10 cellular contexts compared by ENCODE assay signal in the genomic region with DNA sequence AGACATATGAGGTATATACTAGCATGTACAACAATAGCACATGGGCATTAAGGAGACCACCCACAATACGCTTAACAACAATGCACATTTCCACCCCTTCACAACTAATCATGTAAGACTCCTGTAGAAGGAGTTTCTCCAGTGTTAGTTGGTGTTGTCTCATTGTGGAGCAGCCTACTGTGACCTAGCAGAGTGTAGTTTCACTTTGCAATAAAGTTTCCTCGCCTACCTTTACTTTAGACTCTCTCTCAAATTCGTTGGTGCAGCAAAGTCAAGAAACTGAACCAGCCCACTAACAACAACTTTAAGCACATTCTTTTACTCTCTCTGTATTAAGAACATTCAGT.
DNase-seq lines count a peak whose midpoint lies in the region; ATAC-seq and TF ChIP-seq lines count a peak whose summit lies in the region.
"Had no signal": no experiment of that assay in that cellular context is flagged by ENCODE, and none has a peak within 500 bp of the region (broad histone marks: within the 10 kb centered on the region; RNA-seq: fewer than 3 reads in every experiment).

No MANE protein-coding gene starts in this region.

- DNase-seq in mammary epithelial cell (no peak), breast epithelium (ENCODE audit: low spot score in 2 of 2) (no peak), prostate gland (ENCODE audit: low spot score) (no peak), GM23248 (no peak), 8988T (no peak)
- DNase-seq: DMS153, dorsolateral prefrontal cortex had no signal

- H3K27me3 ChIP-seq in mammary epithelial cell (ENCODE audit: insufficient read depth, low read length) (no peaks in the 10 kb centered on the region), breast epithelium (no peaks in the 10 kb centered on the region), prostate gland (replicated peaks; ENCODE audit: insufficient read depth) (no peaks in the 10 kb centered on the region), GM23248 (replicated peaks; ENCODE audit: insufficient read depth) (no peaks in the 10 kb centered on the region; the same call in 1 of the 2 replicates)

- BruUV-seq in mammary epithelial cell (replicated peaks; lab: Mats Ljungman, UMichigan): no TSS peak

- peaks cover 25% of the 10 kb centered on the region for H3K4me1 ChIP-seq in mammary epithelial cell (ENCODE audit: insufficient read depth, low read length)
- H3K4me1 ChIP-seq in breast epithelium: no peaks in the 10 kb centered on the region
- no peaks in the 10 kb centered on the region for H3K4me1 ChIP-seq in prostate gland (replicated peaks)
- no peaks in the 10 kb centered on the region for H3K4me1 ChIP-seq in GM23248 (ENCODE audit: insufficient read depth)

- H3K9me3 Mint-ChIP-seq in stimulated activated memory B cell treated with anti-CD40 and anti-IgM and Interleukin-4, amounts not matched to agents 10 μg/mL and 1 μg/mL and 100 μg/mL, for 72 hours: peaks cover 6% of the 10 kb centered on the region

- H3K36me3 ChIP-seq in mammary epithelial cell (ENCODE audit: insufficient read depth, low read length): no peaks in the 10 kb centered on the region
- H3K36me3 ChIP-seq in breast epithelium: no peaks in the 10 kb centered on the region
- H3K36me3 ChIP-seq in KOPT-K1 (ENCODE audit: insufficient read depth, low read length): no peaks in the 10 kb centered on the region
- H3K36me3 ChIP-seq in prostate gland: no peaks in the 10 kb centered on the region
- no peaks in the 10 kb centered on the region for H3K36me3 ChIP-seq in GM23248 (ENCODE audit: low read depth)

- TF ChIP-seq POLR2A in breast epithelium (IDR thresholded peaks at IDR 0.05) (no peak), prostate gland (IDR thresholded peaks at IDR 0.05) (no peak)

- H3K79me2 ChIP-seq in mammary epithelial cell (ENCODE audit: insufficient read depth, low read length): no peaks in the 10 kb centered on the region
- H3K79me2 ChIP-seq in GM23248 (ENCODE audit: insufficient read depth): no peaks in the 10 kb centered on the region

- no peak for TF ChIP-seq CTCF in mammary epithelial cell (conservative IDR thresholded peaks at IDR 0.05 in 1 of 2, IDR thresholded peaks at IDR 0.05 in 1 of 2; ENCODE audit: extremely low read depth in 1 of 2, insufficient read depth in 1 of 2, low read depth in 1 of 2, low read length in 2 of 2)
- no peak for TF ChIP-seq CTCF in breast epithelium (IDR thresholded peaks at IDR 0.05)
- no peak for TF ChIP-seq CTCF in prostate gland (IDR thresholded peaks at IDR 0.05)

- H3K4me3 ChIP-seq in mammary epithelial cell (replicated peaks in 1 of 3; ENCODE audit: insufficient read depth in 1 of 3, low read depth in 2 of 3, low read length in 3 of 3): no peak overlapping the region
- H3K4me3 ChIP-seq in breast epithelium: no peak overlapping the region
- H3K4me3 ChIP-seq in prostate gland: no peak overlapping the region
- H3K4me3 ChIP-seq in GM23248: no peak overlapping the region
- H3K4me3 ChIP-seq: dorsolateral prefrontal cortex had no signal

- H3K27ac Mint-ChIP-seq in stimulated activated memory B cell treated with anti-CD40 and anti-IgM and Interleukin-4, amounts not matched to agents 10 μg/mL and 1 μg/mL and 100 μg/mL, for 72 hours: peak overlapping the region; percentile 50

- ATAC-seq in HG02623 (IDR thresholded peaks at IDR 0.05; ENCODE audit: unreplicated experiment): peak; percentile 43
- peak; percentile 80 for ATAC-seq in stimulated activated memory B cell treated with anti-CD40 and anti-IgM and Interleukin-4, amounts not matched to agents 10 μg/mL and 1 μg/mL and 100 μg/mL, for 72 hours

- dilution Hi-C loops in mammary epithelial cell (cut with HindIII; ENCODE audit: low sequenced_read_pairs): no loop called here

- intact Hi-C loops in mammary epithelial cell (cut with micrococcal nuclease): no loop called here
- intact Hi-C loops in breast epithelium (cut with DNase I; ENCODE audit: low total_unique reads): no loop called here
- intact Hi-C loops in prostate gland (cut with DNase I): no loop called here

- no peaks in the 10 kb centered on the region for H3K9me3 ChIP-seq in mammary epithelial cell (replicated peaks; ENCODE audit: insufficient read depth, low read length)
- no peaks in the 10 kb centered on the region for H3K9me3 ChIP-seq in breast epithelium
- H3K9me3 ChIP-seq in KOPT-K1 (ENCODE audit: insufficient read depth, low read length, poor library complexity, severe bottlenecking): no peaks in the 10 kb centered on the region
- H3K9me3 ChIP-seq in prostate gland: no peaks in the 10 kb centered on the region
- H3K9me3 ChIP-seq in GM23248 (ENCODE audit: low read depth): no peaks in the 10 kb centered on the region

- no peaks in the 10 kb centered on the region for H3K36me3 Mint-ChIP-seq in stimulated activated memory B cell treated with anti-CD40 and anti-IgM and Interleukin-4, amounts not matched to agents 10 μg/mL and 1 μg/mL and 100 μg/mL, for 72 hours

- in situ Hi-C loops in mammary epithelial cell (cut with MboI; ENCODE audit: low sequenced_read_pairs in 2 of 2) (no loop called here), GM23248 (cut with MboI) (no loop called here)

- peaks cover 24% of the 10 kb centered on the region for H3K4me1 Mint-ChIP-seq in stimulated activated memory B cell treated with anti-CD40 and anti-IgM and Interleukin-4, amounts not matched to agents 10 μg/mL and 1 μg/mL and 100 μg/mL, for 72 hours

- peak overlapping the region; percentile 74 for H3K4me2 ChIP-seq in mammary epithelial cell (ENCODE audit: insufficient read depth, low read depth, low read length)
- no peak overlapping the region for H3K4me2 ChIP-seq in GM23248 (ENCODE audit: unreplicated experiment)

- no peaks in the 10 kb centered on the region for H3F3A ChIP-seq in GM23248 (ENCODE audit: insufficient read depth)

- H3K27me3 Mint-ChIP-seq in stimulated activated memory B cell treated with anti-CD40 and anti-IgM and Interleukin-4, amounts not matched to agents 10 μg/mL and 1 μg/mL and 100 μg/mL, for 72 hours: no peaks in the 10 kb centered on the region

- H3K9me2 ChIP-seq in GM23248 (ENCODE audit: insufficient read depth): no peaks in the 10 kb centered on the region

- WGBS in mammary epithelial cell (ENCODE audit: low coverage, missing lambda C conversion rate): 47% methylated on average over 3 of the region's 3 CpGs
- WGBS in prostate gland: 41% methylated on average over 3 of the region's 3 CpGs
- 11 to 12% methylated on average over 3 of the region's 3 CpGs for WGBS in GM23248 (ENCODE audit: low coverage in 1 of 2, low lambda C conversion rate in 2 of 2, missing lambda C conversion rate in 2 of 2), 2 experiments

- H3K27ac ChIP-seq in mammary epithelial cell (ENCODE audit: insufficient read depth, low read depth, low read length): peak overlapping the region; percentile 35
- no peak overlapping the region for H3K27ac ChIP-seq in breast epithelium
- peak overlapping the region; percentile 52 for H3K27ac ChIP-seq in KOPT-K1 (ENCODE audit: low read depth, low read length, poor library complexity, severe bottlenecking)
- H3K27ac ChIP-seq in prostate gland: no peak overlapping the region
- H3K27ac ChIP-seq in GM23248: no peak overlapping the region
- H3K27ac ChIP-seq: dorsolateral prefrontal cortex had no signal

- H2AFZ ChIP-seq in mammary epithelial cell (ENCODE audit: low read depth, low read length) (peak overlapping the region; percentile 69), GM23248 (no peak overlapping the region)

- CTCF ChIA-PET in mammary epithelial cell (lab: Charles Lee; ENCODE audit: low non-redundant PET): no interaction called here

- H4K20me1 ChIP-seq in mammary epithelial cell (ENCODE audit: insufficient read depth, low read length) (no peaks in the 10 kb centered on the region), GM23248 (ENCODE audit: insufficient read depth) (no peaks in the 10 kb centered on the region)

- H3K4me3 Mint-ChIP-seq in stimulated activated memory B cell treated with anti-CD40 and anti-IgM and Interleukin-4, amounts not matched to agents 10 μg/mL and 1 μg/mL and 100 μg/mL, for 72 hours: peak overlapping the region; percentile 47

- H3K9ac ChIP-seq in mammary epithelial cell (ENCODE audit: insufficient read depth, low read length): peak overlapping the region; percentile 10
- H3K9ac ChIP-seq in GM23248: no peak overlapping the region

Comparison
In these comparisons a context has a peak if more than half of its experiments do, and no peak if none do; other contexts are left out.
1. H3K27ac ChIP-seq: peak in mammary epithelial cell (single experiment) and KOPT-K1 (single experiment); none in breast epithelium (0 of 2), prostate gland (0 of 2) and GM23248 (single experiment).